14 cellular contexts compared by ENCODE assay signal in genomic region chr19:8451377-8451776, GRCh38. TPM values are rescaled to one million over a fixed set of nuclear protein-coding genes. Genes with fewer than 3 reads are reported as not detected.
A peak's percentile ranks its signal among the peaks of the same experiment; 100 is the strongest.
DNase-seq lines count a peak whose midpoint lies in the region; ATAC-seq and TF ChIP-seq lines count a peak whose summit lies in the region.
"Had no signal": no experiment of that assay in that cellular context is flagged by ENCODE, and none has a peak within 500 bp of the region (broad histone marks: within the 10 kb centered on the region; RNA-seq: fewer than 3 reads in every experiment).

No MANE protein-coding gene starts in this region.

- POLR2A ChIA-PET in activated naive CD8-positive, alpha-beta T cell treated with anti-CD3 and anti-CD28 coated beads, Interleukin-2, amount 10 ng/mL, durations not matched to agents 7 days and 5 days (lab: Charles Lee), result no interaction called here
- POLR2A ChIA-PET in GM10248 (lab: Yijun Ruan, JAX), result no interaction called here

- CTCF ChIA-PET in GM10248 (lab: Yijun Ruan, JAX), result interaction anchor here (0.9 to 1.5 kb wide), 5 partner anchors 8 to 38 kb away, joined by 3 to 5 read pairs (median 3); partner anchors contain the start of gene MARCHF2

- no peak for ATAC-seq in activated naive CD4-positive, alpha-beta T cell treated with anti-CD3 and anti-CD28 coated beads, Interleukin-2, amount 50 U/mL, for 72 hours
- no peak for ATAC-seq in activated naive CD8-positive, alpha-beta T cell treated with anti-CD3 and anti-CD28 coated beads, Interleukin-2, amount 10 ng/mL, durations not matched to agents 7 days and 5 days (ENCODE audit: low read depth)
- ATAC-seq in memory B cell (ENCODE audit: low read depth) (no peak), HG03354 (IDR thresholded peaks at IDR 0.05; ENCODE audit: poor library complexity, severe bottlenecking, unreplicated experiment) (no peak)

- peaks cover 2 to 23% of the 10 kb centered on the region in 2 donors for H3K36me3 Mint-ChIP-seq in activated naive CD4-positive, alpha-beta T cell treated with anti-CD3 and anti-CD28 coated beads, Interleukin-2, amount 50 U/mL, for 72 hours
- H3K36me3 Mint-ChIP-seq in activated naive CD8-positive, alpha-beta T cell treated with anti-CD3 and anti-CD28 coated beads, Interleukin-2, amount 10 ng/mL, durations not matched to agents 7 days and 5 days, result peaks cover 20% of the 10 kb centered on the region
- peaks cover 24% of the 10 kb centered on the region for H3K36me3 Mint-ChIP-seq in memory B cell
- H3K36me3 Mint-ChIP-seq in type B pancreatic cell, result peaks cover 41% of the 10 kb centered on the region

- no peaks in the 10 kb centered on the region for H3K27me3 Mint-ChIP-seq in activated naive CD8-positive, alpha-beta T cell treated with anti-CD3 and anti-CD28 coated beads, Interleukin-2, amount 10 ng/mL, durations not matched to agents 7 days and 5 days
- H3K27me3 Mint-ChIP-seq in memory B cell, result no peaks in the 10 kb centered on the region
- H3K27me3 Mint-ChIP-seq in type B pancreatic cell, result no peaks in the 10 kb centered on the region

- peak overlapping the region; percentile 39 for H3K4me3 Mint-ChIP-seq in activated naive CD8-positive, alpha-beta T cell treated with anti-CD3 and anti-CD28 coated beads, Interleukin-2, amount 10 ng/mL, durations not matched to agents 7 days and 5 days
- H3K4me3 Mint-ChIP-seq in memory B cell, result peak overlapping the region; percentile 29
- H3K4me3 Mint-ChIP-seq in type B pancreatic cell, result peak overlapping the region; percentile 47
- H3K4me3 Mint-ChIP-seq: T-helper 1 cell treated with Interleukin-12 subunit alpha and Interleukin-12 subunit beta and Interleukin-4 antibody, amounts not matched to agents 30 μg/mL and 1 μg/mL, for 36 hours had no signal

- no peak for DNase-seq in activated naive CD4-positive, alpha-beta T cell treated with anti-CD3 and anti-CD28 coated beads, Interleukin-2, amount 50 U/mL, for 72 hours (ENCODE audit: low spot score in 2 of 2)
- DNase-seq in activated naive CD4-positive, alpha-beta T cell (lab: John Stamatoyannopoulos, UW), result no peak
- DNase-seq in activated naive CD8-positive, alpha-beta T cell treated with anti-CD3 and anti-CD28 coated beads, Interleukin-2, amount 10 ng/mL, durations not matched to agents 7 days and 5 days, result no peak
- DNase-seq in memory B cell (ENCODE audit: low spot score in 2 of 2) (no peak), type B pancreatic cell (ENCODE audit: extremely low spot score, unreplicated experiment) (no peak), GM10248 (ENCODE audit: extremely low spot score) (no peak), COLO668 (lab: John Stamatoyannopoulos, UW; ENCODE audit: unreplicated experiment) (no peak)
- DNase-seq: GDM1; left ventricle myocardium inferior; NCI-H2081; stimulated activated CD4-positive, alpha-beta T cell treated with anti-CD3 and anti-CD28 coated beads, Interleukin-2, amount 100 ng/mL, for 48 hours had no signal

- peak overlapping the region; percentile 19 to 68 for H3K27ac Mint-ChIP-seq in activated naive CD4-positive, alpha-beta T cell treated with anti-CD3 and anti-CD28 coated beads, Interleukin-2, amount 50 U/mL, for 72 hours
- peak overlapping the region; percentile 25 for H3K27ac Mint-ChIP-seq in activated naive CD8-positive, alpha-beta T cell treated with anti-CD3 and anti-CD28 coated beads, Interleukin-2, amount 10 ng/mL, durations not matched to agents 7 days and 5 days
- H3K27ac Mint-ChIP-seq in memory B cell (peak overlapping the region; percentile 71), type B pancreatic cell (peak overlapping the region; percentile 36)

- no peaks in the 10 kb centered on the region for H3K9me3 Mint-ChIP-seq in activated naive CD4-positive, alpha-beta T cell treated with anti-CD3 and anti-CD28 coated beads, Interleukin-2, amount 50 U/mL, for 72 hours
- H3K9me3 Mint-ChIP-seq in activated naive CD8-positive, alpha-beta T cell treated with anti-CD3 and anti-CD28 coated beads, Interleukin-2, amount 10 ng/mL, durations not matched to agents 7 days and 5 days, result no peaks in the 10 kb centered on the region
- H3K9me3 Mint-ChIP-seq in memory B cell, result no peaks in the 10 kb centered on the region
- no peaks in the 10 kb centered on the region for H3K9me3 Mint-ChIP-seq in type B pancreatic cell
- H3K9me3 Mint-ChIP-seq: T-helper 1 cell treated with Interleukin-12 subunit alpha and Interleukin-12 subunit beta and Interleukin-4 antibody, amounts not matched to agents 30 μg/mL and 1 μg/mL, for 36 hours had no signal

- H3K4me1 Mint-ChIP-seq in activated naive CD8-positive, alpha-beta T cell treated with anti-CD3 and anti-CD28 coated beads, Interleukin-2, amount 10 ng/mL, durations not matched to agents 7 days and 5 days, result peaks cover 57% of the 10 kb centered on the region
- peaks cover 60% of the 10 kb centered on the region for H3K4me1 Mint-ChIP-seq in memory B cell
- peaks cover 65% of the 10 kb centered on the region for H3K4me1 Mint-ChIP-seq in type B pancreatic cell (ENCODE audit: unreplicated experiment)

- TF ChIP-seq CTCF in type B pancreatic cell (conservative IDR thresholded peaks at IDR 0.05) (no peak), GM10248 (IDR thresholded peaks at IDR 0.05; ENCODE audit: control extremely low read depth, extremely low read depth, low read depth, missing control alignments) (no peak)

RNA-seq across cellular contexts. Expression of gene HNRNPM, which starts 6.6 kb away (rescaled TPM):
- total RNA-seq in activated naive CD4-positive, alpha-beta T cell treated with anti-CD3 and anti-CD28 coated beads, Interleukin-2, amount 50 U/mL, for 72 hours, result 100 to 1,000 TPM; 105 to 243 TPM
- total RNA-seq in activated naive CD8-positive, alpha-beta T cell treated with anti-CD3 and anti-CD28 coated beads, Interleukin-2, amount 10 ng/mL, durations not matched to agents 7 days and 5 days, result 100 to 1,000 TPM; 188 to 198 TPM
- total RNA-seq in type B pancreatic cell (ENCODE audit: low replicate concordance), result 197 and 317 TPM in 2 replicates

RNA-seq across cellular contexts. Expression of gene MARCHF2, which starts 38.3 kb away (rescaled TPM):
- 10 to 100 TPM in 1 of 2 donors, 1 to 10 TPM in 1; 7.3 to 14.9 TPM for total RNA-seq in activated naive CD4-positive, alpha-beta T cell treated with anti-CD3 and anti-CD28 coated beads, Interleukin-2, amount 50 U/mL, for 72 hours
- total RNA-seq in activated naive CD8-positive, alpha-beta T cell treated with anti-CD3 and anti-CD28 coated beads, Interleukin-2, amount 10 ng/mL, durations not matched to agents 7 days and 5 days, result 10 to 100 TPM; 23.9 to 25.0 TPM
- total RNA-seq in type B pancreatic cell (ENCODE audit: low replicate concordance), result 15.5 and 24.7 TPM in 2 replicates

RNA-seq across cellular contexts. Expression of gene PRAM1, which starts 51.1 kb away (rescaled TPM):
- 1 to 10 TPM; 1.4 to 2.9 TPM for total RNA-seq in activated naive CD4-positive, alpha-beta T cell treated with anti-CD3 and anti-CD28 coated beads, Interleukin-2, amount 50 U/mL, for 72 hours
- total RNA-seq in activated naive CD8-positive, alpha-beta T cell treated with anti-CD3 and anti-CD28 coated beads, Interleukin-2, amount 10 ng/mL, durations not matched to agents 7 days and 5 days, result 1 to 10 TPM; 2.3 to 2.5 TPM
- 0.31 TPM in 2 replicates for total RNA-seq in type B pancreatic cell (ENCODE audit: low replicate concordance)
- total RNA-seq: foreskin keratinocyte had no signal
